1 cellular context compared by ENCODE assay signal in genomic region chr16:88992351-88993005, GRCh38.
TF ChIP-seq lines count a peak whose summit lies in the region.

No MANE protein-coding gene starts in this region.

TF ChIP-seq in K562, 482 proteins besides CTCF, POLR2A, EP300 and RAD21 (continued from another document and continues in another):
- 0 out of 2 replicates have a peak, but pooled peaks have one; percentile 45 for TF ChIP-seq HMG20A (CRISPR knock-in tag; conservative IDR thresholded peaks at IDR 0.05)
- peak in 1 of 2 experiments; percentile 23; a peak in 1 of 4 replicates for TF ChIP-seq FOXA3 (CRISPR knock-in tag; conservative IDR thresholded peaks at IDR 0.05 in 1 of 2, IDR thresholded peaks at IDR 0.05 in 1 of 2)
- no peak for TF ChIP-seq SREBF1 (IDR thresholded peaks at IDR 0.05; ENCODE audit: borderline replicate concordance, low read depth, low read length)
- TF ChIP-seq ZNF695 (CRISPR knock-in tag; IDR thresholded peaks at IDR 0.05): no peak
- TF ChIP-seq SRSF7 (optimal IDR thresholded peaks at IDR 0.05; ENCODE audit: low read depth, low read length): no peak
- TF ChIP-seq NEUROD1 (IDR thresholded peaks at IDR 0.05; ENCODE audit: borderline replicate concordance, low read depth, low read length, partially characterized antibody): peak; percentile 94
- TF ChIP-seq ZNF778 (CRISPR knock-in tag; IDR thresholded peaks at IDR 0.05): no peak
- no peak for TF ChIP-seq PBX2 (CRISPR knock-in tag; IDR thresholded peaks at IDR 0.05; ENCODE audit: low read depth)
- no peak; the same call in 1 of the 2 replicates for TF ChIP-seq PBX2 (tag; conservative IDR thresholded peaks at IDR 0.05; ENCODE audit: low read depth)
- TF ChIP-seq, protein P1, sequence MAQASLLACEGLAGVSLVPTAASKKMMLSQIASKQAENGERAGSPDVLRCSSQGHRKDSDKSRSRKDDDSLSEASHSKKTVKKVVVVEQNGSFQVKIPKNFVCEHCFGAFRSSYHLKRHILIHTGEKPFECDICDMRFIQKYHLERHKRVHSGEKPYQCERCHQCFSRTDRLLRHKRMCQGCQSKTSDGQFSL (CRISPR knock-in tag; IDR thresholded peaks at IDR 0.05): peak; percentile 65; the same call in 1 of the 2 replicates
- TF ChIP-seq, protein P1 (tag; IDR thresholded peaks at IDR 0.05): peak in 1 of 2 experiments; percentile 17; a peak in 2 of 4 replicates
- no peak for TF ChIP-seq TAF15 (IDR thresholded peaks at IDR 0.05; ENCODE audit: low read depth, low read length)
- TF ChIP-seq ZNF785 (CRISPR knock-in tag; IDR thresholded peaks at IDR 0.05): no peak
- TF ChIP-seq HBP1 (CRISPR knock-in tag; IDR thresholded peaks at IDR 0.05): peak; percentile 89; the same call in 1 of the 2 replicates
- TF ChIP-seq CTBP1 (IDR thresholded peaks at IDR 0.05; ENCODE audit: borderline replicate concordance): peak; percentile 89
- peak; percentile 91 for TF ChIP-seq ZNF766 (CRISPR knock-in tag; conservative IDR thresholded peaks at IDR 0.05)
- no peak for TF ChIP-seq GABPB2 (CRISPR knock-in tag; conservative IDR thresholded peaks at IDR 0.05)
- no peak for TF ChIP-seq MAFF (IDR thresholded peaks at IDR 0.05; ENCODE audit: low read length)
- TF ChIP-seq HNRNPL (IDR thresholded peaks at IDR 0.05; ENCODE audit: low read depth, low read length): no peak
- TF ChIP-seq POLR2H (tag; IDR thresholded peaks at IDR 0.05; ENCODE audit: low read depth): no peak
- peak; percentile 84 for TF ChIP-seq ZNF197 (CRISPR knock-in tag; IDR thresholded peaks at IDR 0.05; ENCODE audit: low read depth)
- TF ChIP-seq PREB (CRISPR knock-in tag; IDR thresholded peaks at IDR 0.05): no peak
- peak; percentile 95 to 98 for TF ChIP-seq MAZ (CRISPR knock-in tag; conservative IDR thresholded peaks at IDR 0.05 in 1 of 2, IDR thresholded peaks at IDR 0.05 in 1 of 2)
- no peak for TF ChIP-seq MEF2D (tag; conservative IDR thresholded peaks at IDR 0.05; ENCODE audit: low read depth)
- peak in 1 of 2 experiments; percentile 93; a peak in 2 of 4 replicates for TF ChIP-seq NONO (IDR thresholded peaks at IDR 0.05; ENCODE audit: low read depth in 2 of 2, low read length in 1 of 2)
- no peak for TF ChIP-seq ZNF668 (CRISPR knock-in tag; IDR thresholded peaks at IDR 0.05)
- TF ChIP-seq, protein P2, sequence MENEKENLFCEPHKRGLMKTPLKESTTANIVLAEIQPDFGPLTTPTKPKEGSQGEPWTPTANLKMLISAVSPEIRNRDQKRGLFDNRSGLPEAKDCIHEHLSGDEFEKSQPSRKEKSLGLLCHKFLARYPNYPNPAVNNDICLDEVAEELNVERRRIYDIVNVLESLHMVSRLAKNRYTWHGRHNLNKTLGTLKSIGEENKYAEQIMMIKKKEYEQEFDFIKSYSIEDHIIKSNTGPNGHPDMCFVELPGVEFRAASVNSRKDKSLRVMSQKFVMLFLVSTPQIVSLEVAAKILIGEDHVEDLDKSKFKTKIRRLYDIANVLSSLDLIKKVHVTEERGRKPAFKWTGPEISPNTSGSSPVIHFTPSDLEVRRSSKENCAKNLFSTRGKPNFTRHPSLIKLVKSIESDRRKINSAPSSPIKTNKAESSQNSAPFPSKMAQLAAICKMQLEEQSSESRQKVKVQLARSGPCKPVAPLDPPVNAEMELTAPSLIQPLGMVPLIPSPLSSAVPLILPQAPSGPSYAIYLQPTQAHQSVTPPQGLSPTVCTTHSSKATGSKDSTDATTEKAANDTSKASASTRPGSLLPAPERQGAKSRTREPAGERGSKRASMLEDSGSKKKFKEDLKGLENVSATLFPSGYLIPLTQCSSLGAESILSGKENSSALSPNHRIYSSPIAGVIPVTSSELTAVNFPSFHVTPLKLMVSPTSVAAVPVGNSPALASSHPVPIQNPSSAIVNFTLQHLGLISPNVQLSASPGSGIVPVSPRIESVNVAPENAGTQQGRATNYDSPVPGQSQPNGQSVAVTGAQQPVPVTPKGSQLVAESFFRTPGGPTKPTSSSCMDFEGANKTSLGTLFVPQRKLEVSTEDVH (IDR thresholded peaks at IDR 0.05; ENCODE audit: low read depth, partially characterized antibody): peak; percentile 33
- peak; percentile 100 for TF ChIP-seq CCNT2 (IDR thresholded peaks at IDR 0.05; ENCODE audit: borderline replicate concordance, extremely low read depth, insufficient read length, low read depth, low read length)
- TF ChIP-seq BCL6 (CRISPR knock-in tag; IDR thresholded peaks at IDR 0.05): no peak
- peak; percentile 65 for TF ChIP-seq RBBP5 (IDR thresholded peaks at IDR 0.05; ENCODE audit: borderline replicate concordance, insufficient read depth, low read length, poor library complexity, severe bottlenecking)
- peak in 1 of 2 experiments; percentile 93; a peak in 2 of 4 replicates for TF ChIP-seq KDM4B (IDR thresholded peaks at IDR 0.05; ENCODE audit: borderline replicate concordance in 2 of 2, low read depth in 1 of 2)
- TF ChIP-seq ZNF224 (CRISPR knock-in tag; IDR thresholded peaks at IDR 0.05): no peak
- TF ChIP-seq KDM1A (IDR thresholded peaks at IDR 0.05): peak; percentile 94 to 96
- peak; percentile 95 for TF ChIP-seq SMARCE1 (IDR thresholded peaks at IDR 0.05)
- TF ChIP-seq ZNF23 (CRISPR knock-in tag; IDR thresholded peaks at IDR 0.05): peak; percentile 39; the same call in 1 of the 2 replicates
- TF ChIP-seq ARHGAP35 (IDR thresholded peaks at IDR 0.05; ENCODE audit: partially characterized antibody): peak; percentile 25
- TF ChIP-seq CREB5 (CRISPR knock-in tag; IDR thresholded peaks at IDR 0.05): no peak
- TF ChIP-seq DPF2 (IDR thresholded peaks at IDR 0.05): peak; percentile 97
- TF ChIP-seq, protein P3, sequence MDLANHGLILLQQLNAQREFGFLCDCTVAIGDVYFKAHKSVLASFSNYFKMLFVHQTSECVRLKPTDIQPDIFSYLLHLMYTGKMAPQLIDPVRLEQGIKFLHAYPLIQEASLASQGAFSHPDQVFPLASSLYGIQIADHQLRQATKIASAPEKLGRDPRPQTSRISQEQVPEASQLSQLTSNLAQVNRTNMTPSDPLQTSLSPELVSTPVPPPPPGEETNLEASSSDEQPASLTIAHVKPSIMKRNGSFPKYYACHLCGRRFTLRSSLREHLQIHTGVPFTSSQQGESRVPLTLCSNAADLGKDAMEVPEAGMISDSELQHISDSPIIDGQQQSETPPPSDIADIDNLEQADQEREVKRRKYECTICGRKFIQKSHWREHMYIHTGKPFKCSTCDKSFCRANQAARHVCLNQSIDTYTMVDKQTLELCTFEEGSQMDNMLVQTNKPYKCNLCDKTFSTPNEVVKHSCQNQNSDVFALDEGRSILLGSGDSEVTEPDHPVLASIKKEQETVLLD (IDR thresholded peaks at IDR 0.05): peak; percentile 71; the same call in 1 of the 2 replicates
- TF ChIP-seq MIER1 (IDR thresholded peaks at IDR 0.05; ENCODE audit: low read depth): no peak
- no peak; the same call in 1 of the 2 replicates for TF ChIP-seq ILF3 (IDR thresholded peaks at IDR 0.05; ENCODE audit: borderline replicate concordance)
- no peak for TF ChIP-seq CBX1 (IDR thresholded peaks at IDR 0.05; ENCODE audit: low read depth)
- TF ChIP-seq PRDM10 (IDR thresholded peaks at IDR 0.05; ENCODE audit: partially characterized antibody): peak; percentile 15
- peak; percentile 98 for TF ChIP-seq PML (IDR thresholded peaks at IDR 0.05; ENCODE audit: low read length)
- no peak for TF ChIP-seq CBX8 (IDR thresholded peaks at IDR 0.05; ENCODE audit: borderline replicate concordance, extremely low read depth, low read depth, low read length, poor library complexity, severe bottlenecking)
- TF ChIP-seq PHB (CRISPR knock-in tag; IDR thresholded peaks at IDR 0.05): no peak
- no peak for TF ChIP-seq DIDO1 (tag; IDR thresholded peaks at IDR 0.05; ENCODE audit: low read depth)
- peak; percentile 82 for TF ChIP-seq KLF1 (tag; IDR thresholded peaks at IDR 0.05)
- TF ChIP-seq HCFC1 (IDR thresholded peaks at IDR 0.05; ENCODE audit: low read depth, low read length): peak; percentile 10; the same call in 1 of the 2 replicates
- TF ChIP-seq ZBED1 (IDR thresholded peaks at IDR 0.05): peak; percentile 96
- peak; percentile 74; the same call in 1 of the 2 replicates for TF ChIP-seq ZNF445 (CRISPR knock-in tag; IDR thresholded peaks at IDR 0.05; ENCODE audit: low read depth)
- TF ChIP-seq SIRT6 (IDR thresholded peaks at IDR 0.05; ENCODE audit: low read depth, low read length): no peak
- peak; percentile 97 to 99 for TF ChIP-seq TBL1XR1 (IDR thresholded peaks at IDR 0.05; ENCODE audit: low read length in 2 of 2)
- TF ChIP-seq E2F6 (IDR thresholded peaks at IDR 0.05; ENCODE audit: borderline replicate concordance in 1 of 2, extremely low read depth in 1 of 2, insufficient read depth in 1 of 2, insufficient read length in 1 of 2, low read depth in 1 of 2, low read length in 1 of 2, poor library complexity in 1 of 2, severe bottlenecking in 1 of 2): peak in 1 of 2 experiments; percentile 64
